In the genomic region with DNA sequence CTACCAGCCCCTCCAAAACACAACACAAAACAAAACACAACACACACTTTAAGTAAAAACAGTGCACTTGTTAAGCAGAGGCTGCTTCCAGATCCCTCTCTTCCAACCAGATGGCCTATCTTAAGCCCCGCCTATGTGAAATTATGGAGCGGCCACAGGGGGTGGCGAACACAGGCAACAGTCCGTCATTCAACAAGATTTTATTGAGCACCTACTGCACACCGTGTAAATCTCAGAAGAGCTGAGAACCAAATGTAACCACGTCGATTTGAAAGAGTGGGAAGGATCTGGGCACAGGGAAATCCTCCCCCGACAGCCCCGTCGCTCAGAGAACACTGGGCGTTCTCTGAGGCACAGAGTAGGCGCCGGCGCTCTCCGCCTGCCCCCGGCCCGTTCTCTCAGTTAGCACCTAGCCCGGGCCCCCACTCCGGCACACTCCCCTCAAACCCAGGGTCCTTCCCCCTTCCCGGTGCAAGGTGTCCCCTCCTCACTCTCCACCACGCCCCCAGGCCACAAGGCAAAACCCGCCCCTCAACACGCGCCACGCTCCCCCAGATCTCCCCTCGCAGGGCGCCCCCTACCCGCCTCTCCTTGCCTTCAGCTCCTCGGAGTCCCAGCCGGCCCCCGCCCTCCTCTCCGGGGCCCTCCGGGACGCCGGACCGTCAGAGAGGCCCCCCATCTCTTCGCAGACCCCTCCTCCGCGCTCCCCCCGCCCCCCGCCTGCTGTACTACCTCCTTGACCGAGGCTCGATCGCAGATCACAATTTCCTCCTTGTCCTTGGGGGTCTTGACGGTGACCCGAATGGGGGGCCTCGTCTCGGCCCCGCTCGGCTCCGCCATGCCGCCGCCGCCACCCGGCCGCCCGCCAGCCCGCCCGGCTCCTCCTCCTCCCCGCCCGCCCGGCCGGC, we compare ENCODE assay signal across 1 cellular context.
TF ChIP-seq lines count a peak whose summit lies in the region.

No MANE protein-coding gene starts in this region.

TF ChIP-seq in HEK293, 187 proteins besides CTCF, POLR2A, EP300 and RAD21 (continued from another document):
- TF ChIP-seq, protein P1, sequence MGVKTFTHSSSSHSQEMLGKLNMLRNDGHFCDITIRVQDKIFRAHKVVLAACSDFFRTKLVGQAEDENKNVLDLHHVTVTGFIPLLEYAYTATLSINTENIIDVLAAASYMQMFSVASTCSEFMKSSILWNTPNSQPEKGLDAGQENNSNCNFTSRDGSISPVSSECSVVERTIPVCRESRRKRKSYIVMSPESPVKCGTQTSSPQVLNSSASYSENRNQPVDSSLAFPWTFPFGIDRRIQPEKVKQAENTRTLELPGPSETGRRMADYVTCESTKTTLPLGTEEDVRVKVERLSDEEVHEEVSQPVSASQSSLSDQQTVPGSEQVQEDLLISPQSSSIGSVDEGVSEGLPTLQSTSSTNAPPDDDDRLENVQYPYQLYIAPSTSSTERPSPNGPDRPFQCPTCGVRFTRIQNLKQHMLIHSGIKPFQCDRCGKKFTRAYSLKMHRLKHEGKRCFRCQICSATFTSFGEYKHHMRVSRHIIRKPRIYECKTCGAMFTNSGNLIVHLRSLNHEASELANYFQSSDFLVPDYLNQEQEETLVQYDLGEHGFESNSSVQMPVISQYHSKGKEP (tag by site-specific recombination; IDR thresholded peaks at IDR 0.05): no peak
- TF ChIP-seq HOXA7 (CRISPR knock-in tag; IDR thresholded peaks at IDR 0.05; ENCODE audit: borderline replicate concordance) (no peak), ZNF184 (tag by site-specific recombination; IDR thresholded peaks at IDR 0.05) (no peak), HOXC10 (CRISPR knock-in tag; IDR thresholded peaks at IDR 0.05) (no peak), ZNF707 (tag by site-specific recombination; IDR thresholded peaks at IDR 0.05) (no peak), ZFP37 (tag by site-specific recombination; IDR thresholded peaks at IDR 0.05) (peak; percentile 66; the same call in 1 of the 2 replicates), ZNF169 (tag by site-specific recombination; IDR thresholded peaks at IDR 0.05) (no peak)
